9 cellular contexts compared by ENCODE assay signal in the genomic region with DNA sequence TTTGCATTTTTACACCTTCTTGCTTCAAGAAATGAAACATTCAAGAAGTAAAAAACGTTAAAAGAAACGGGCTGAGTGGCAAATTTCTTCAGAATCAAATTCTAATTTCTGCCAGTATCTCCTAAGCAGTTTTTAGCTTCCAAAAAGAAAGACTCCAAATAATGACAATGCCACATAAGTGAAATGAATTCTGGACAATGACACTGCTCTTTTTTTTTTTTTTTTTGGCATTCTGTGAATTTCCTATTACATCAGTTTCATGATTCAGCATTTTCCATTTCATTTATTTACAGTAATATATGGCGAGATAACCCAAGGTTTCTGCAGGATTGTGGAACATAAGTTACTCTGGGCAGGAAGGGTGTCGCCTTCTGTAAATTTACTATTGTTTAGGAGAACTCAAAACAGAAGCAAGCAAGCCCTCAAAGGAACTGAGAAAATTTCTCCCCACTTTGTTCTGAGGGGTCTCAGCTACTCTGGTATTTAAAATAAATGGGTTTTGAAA. TPM values are rescaled to one million over a fixed set of nuclear protein-coding genes. Genes with fewer than 3 reads are reported as not detected.
DNase-seq lines count a peak whose midpoint lies in the region; ATAC-seq, FAIRE-seq and TF ChIP-seq lines count a peak whose summit lies in the region.
"Had no signal": no experiment of that assay in that cellular context is flagged by ENCODE, and none has a peak within 500 bp of the region (broad histone marks: within the 10 kb centered on the region; RNA-seq: fewer than 3 reads in every experiment).

No MANE protein-coding gene starts in this region.

- POLR2A ChIA-PET in OCI-LY7 (lab: Charles Lee) = interaction anchor here (0.7 to 1.9 kb wide), 6 partner anchors 12 to 546 kb away, joined by 4 to 17 read pairs (median 6); a partner anchor contains a TSS

- peak; percentile 34 for DNase-seq in GF-D8 (lab: John Stamatoyannopoulos, UW)
- DNase-seq in OCI-LY7 (ENCODE audit: low spot score) = peak; percentile 50
- DNase-seq in osteocyte (ENCODE audit: extremely low spot score, unreplicated experiment) = no peak
- DNase-seq in NCI-H187 (lab: John Stamatoyannopoulos, UW) = no peak
- DNase-seq in frontal cortex (ENCODE audit: low spot score in 2 of 2) = no peak
- no peak for DNase-seq in DMS114 treated with DMSO at 0.1 percent for 48 hours (lab: John Stamatoyannopoulos, UW; ENCODE audit: unreplicated experiment)

- H3K36me3 ChIP-seq in OCI-LY7 (ENCODE audit: insufficient read depth, low read length) (peaks cover 63% of the 10 kb centered on the region), endocrine pancreas (ENCODE audit: control insufficient read depth, insufficient read depth, low read length) (no peaks in the 10 kb centered on the region)

- CTCF ChIA-PET in OCI-LY7 (lab: Charles Lee; ENCODE audit: unreplicated experiment) = no interaction called here

- peak overlapping the region; percentile 90 for H3K27ac Mint-ChIP-seq in osteocyte (ENCODE audit: unreplicated experiment)

- H3K27me3 Mint-ChIP-seq in osteocyte (ENCODE audit: unreplicated experiment) = no peaks in the 10 kb centered on the region

- H3K9me3 Mint-ChIP-seq in osteocyte (ENCODE audit: unreplicated experiment) = no peaks in the 10 kb centered on the region

- TSS peak; percentile 85 for BruUV-seq in OCI-LY7 (replicated peaks; lab: Mats Ljungman, UMichigan)

- no peak for FAIRE-seq in frontal cortex (lab: Jason Lieb, UNC)

- ATAC-seq in HG03460 (IDR thresholded peaks at IDR 0.05; ENCODE audit: unreplicated experiment) = no peak
- ATAC-seq: foreskin keratinocyte had no signal

- peak overlapping the region; percentile 96 for H3K4me2 ChIP-seq in OCI-LY7 (ENCODE audit: low read length)

- H3K9me3 ChIP-seq in OCI-LY7 (ENCODE audit: low read length) = no peaks in the 10 kb centered on the region
- no peaks in the 10 kb centered on the region for H3K9me3 ChIP-seq in endocrine pancreas (ENCODE audit: control insufficient read depth, low read length)

- H3K9me2 ChIP-seq in OCI-LY7 (ENCODE audit: insufficient read depth, low read length) = no peaks in the 10 kb centered on the region

- peak overlapping the region; percentile 88 for H3K27ac ChIP-seq in OCI-LY7 (ENCODE audit: low read depth, low read length, poor library complexity, severe bottlenecking)
- H3K27ac ChIP-seq: foreskin keratinocyte had no signal

- H3K9ac ChIP-seq in endocrine pancreas (ENCODE audit: control insufficient read depth, insufficient read depth, low read length) = no peak overlapping the region

- peak overlapping the region; percentile 99 for H3K4me3 Mint-ChIP-seq in osteocyte (ENCODE audit: unreplicated experiment)

- H3K4me3 ChIP-seq in OCI-LY7 (ENCODE audit: low read depth, low read length, poor library complexity, severe bottlenecking) (peak overlapping the region; percentile 75), endocrine pancreas (ENCODE audit: control insufficient read depth, insufficient read depth, low read length) (peak overlapping the region; percentile 38)

- intact Hi-C loops in OCI-LY7 (cut with micrococcal nuclease; ENCODE audit: unreplicated experiment) = loop anchor here (1.0 to 5.0 kb wide), 3 partner anchors 13 to 966 kb away; a partner anchor contains a TSS

- peaks cover 23% of the 10 kb centered on the region for H3K4me1 Mint-ChIP-seq in osteocyte (ENCODE audit: unreplicated experiment)

- no peak overlapping the region for H2AFZ ChIP-seq in OCI-LY7 (ENCODE audit: low read length)

- H3K36me3 Mint-ChIP-seq in osteocyte (ENCODE audit: unreplicated experiment) = peaks cover 4% of the 10 kb centered on the region

- peaks cover 26% of the 10 kb centered on the region; the same call in 1 of the 2 replicates for H4K20me1 ChIP-seq in OCI-LY7 (ENCODE audit: insufficient read depth, low read length)

- peaks cover 69% of the 10 kb centered on the region for H3K4me1 ChIP-seq in OCI-LY7 (ENCODE audit: insufficient read depth, low read length, poor library complexity, severe bottlenecking)
- no peaks in the 10 kb centered on the region for H3K4me1 ChIP-seq in endocrine pancreas (ENCODE audit: control insufficient read depth, insufficient read depth, low read length)

- H3K27me3 ChIP-seq in endocrine pancreas (ENCODE audit: control insufficient read depth, insufficient read depth, low read length) = no peaks in the 10 kb centered on the region
- H3K27me3 ChIP-seq: foreskin keratinocyte had no signal

- H3K79me2 ChIP-seq in OCI-LY7 (ENCODE audit: insufficient read depth, low read depth, low read length) = peaks cover 91% of the 10 kb centered on the region

- TF ChIP-seq CTCF in OCI-LY7 (conservative IDR thresholded peaks at IDR 0.05; ENCODE audit: low read length) = no peak
- no peak for TF ChIP-seq CTCF in osteocyte (IDR thresholded peaks at IDR 0.05)

RNA-seq across cellular contexts. Expression of a gene that starts 1.3 kb away (rescaled TPM):
- 173 and 180 TPM in 2 replicates for total RNA-seq in OCI-LY7 (2014; rRNA removed; shearing (Covaris generic))
- total RNA-seq in OCI-LY7 (2022) (301 and 313 TPM in 2 replicates), osteocyte (28.0 and 31.5 TPM in 2 replicates), frontal cortex (87.2 TPM)

RNA-seq across cellular contexts. Expression of a gene that starts 52.5 kb away (rescaled TPM):
- total RNA-seq in OCI-LY7 (2014; rRNA removed; shearing (Covaris generic)) = 33.4 and 44.0 TPM in 2 replicates
- total RNA-seq in OCI-LY7 (2022) (51.2 and 53.8 TPM in 2 replicates), osteocyte (28.4 and 29.4 TPM in 2 replicates), frontal cortex (14.7 TPM)

Comparison
In these comparisons a context has a peak if more than half of its experiments do, and no peak if none do; other contexts are left out.
1. DNase-seq: peak in GF-D8 (single experiment) and OCI-LY7 (single experiment); none in osteocyte (single experiment), NCI-H187 (0 of 2), frontal cortex (0 of 2) and DMS114 treated with DMSO at 0.1 percent for 48 hours (single experiment).